Comparison of ENCODE assay signal across 8 cellular contexts in genomic region chr3:71875461-71875947, GRCh38.
DNase-seq lines count a peak whose midpoint lies in the region; ATAC-seq and TF ChIP-seq lines count a peak whose summit lies in the region.

No MANE protein-coding gene starts in this region.

- ATAC-seq in GM19035 (IDR thresholded peaks at IDR 0.05; ENCODE audit: unreplicated experiment) (peak; percentile 90), HG03159 (IDR thresholded peaks at IDR 0.05; ENCODE audit: unreplicated experiment) (peak; percentile 88)

- H3K27ac ChIP-seq in BLaER1: no peak overlapping the region

- TF ChIP-seq POLR2A in lower leg skin (IDR thresholded peaks at IDR 0.05): no peak

- DNase-seq in NCI-H460 (ENCODE audit: extremely low read depth, low read depth) (peak; percentile 53), dermis blood vessel endothelial cell (peak; percentile 84), lower leg skin (ENCODE audit: low spot score in 2 of 2) (peak; percentile 72 to 94)
- DNase-seq in activated CD4-positive, alpha-beta T cell treated with anti-CD3 and anti-CD28 coated beads, Interleukin-2, amount 50 U/mL, for 4 hours: peak; percentile 73 to 75
- DNase-seq in stimulated activated CD4-positive, alpha-beta T cell treated with anti-CD3 and anti-CD28 coated beads, TNF-alpha, amount 100 ng/mL, for 48 hours (ENCODE audit: low read depth in 3 of 3): peak; percentile 60 to 77 (median 72)

- H3K4me2 ChIP-seq in BLaER1: peak overlapping the region; percentile 71

- no peaks in the 10 kb centered on the region; the same call in 1 of the 2 replicates for H3K9me3 ChIP-seq in BLaER1

- WGBS in lower leg skin, 2 donors: 25 to 29% methylated on average over 4 of the region's 4 CpGs

- peaks cover 47% of the 10 kb centered on the region for H3K4me1 ChIP-seq in BLaER1

- H3K9ac ChIP-seq in BLaER1: no peak overlapping the region

- no peaks in the 10 kb centered on the region for H3K36me3 ChIP-seq in BLaER1

- H3K27me3 ChIP-seq in BLaER1: no peaks in the 10 kb centered on the region

- H3K4me3 ChIP-seq in BLaER1: no peak overlapping the region
- H3K4me3 ChIP-seq in lower leg skin (ENCODE audit: low read depth, poor library complexity, severe bottlenecking): no peak overlapping the region

- no peak for TF ChIP-seq CTCF in lower leg skin (IDR thresholded peaks at IDR 0.05)

- intact Hi-C loops in lower leg skin (cut with DNase I; ENCODE audit: low total_unique reads): no loop called here

- H4K20me1 ChIP-seq in BLaER1: no peaks in the 10 kb centered on the region
